20 cellular contexts compared by ENCODE assay signal in genomic region chr11:134609361-134610115, GRCh38.
"Had no signal": no experiment of that assay in that cellular context is flagged by ENCODE, and none has a peak within 500 bp of the region (broad histone marks: within the 10 kb centered on the region; RNA-seq: fewer than 3 reads in every experiment).

No MANE protein-coding gene starts in this region.

- H3K27ac Mint-ChIP-seq: activated CD4-positive, alpha-beta T cell treated with anti-CD3 and anti-CD28 coated beads, Interleukin-2, amount 10 ng/mL, durations not matched to agents 24 days and 14 days; activated CD8-positive, alpha-beta memory T cell treated with anti-CD3 and anti-CD28 coated beads, Interleukin-2, amount 10 ng/mL, durations not matched to agents 7 days and 5 days; activated CD8-positive, alpha-beta T cell treated with anti-CD3 and anti-CD28 coated beads for 36 hours; activated naive CD4-positive, alpha-beta T cell treated with anti-CD3 and anti-CD28 coated beads, Interleukin-2, amount 10 ng/mL, durations not matched to agents 7 days and 5 days; naive thymus-derived CD4-positive, alpha-beta T cell; neural progenitor cell; T-helper 17 cell had no signal

- H3K9me3 Mint-ChIP-seq: activated CD4-positive, alpha-beta T cell treated with anti-CD3 and anti-CD28 coated beads, Interleukin-2, amount 10 ng/mL, durations not matched to agents 24 days and 14 days; activated naive CD4-positive, alpha-beta T cell treated with anti-CD3 and anti-CD28 coated beads, Interleukin-2, amount 10 ng/mL, durations not matched to agents 7 days and 5 days; neural progenitor cell had no signal

- H2AFZ ChIP-seq: neural progenitor cell had no signal

- H3K4me3 Mint-ChIP-seq: activated CD4-positive, alpha-beta T cell treated with anti-CD3 and anti-CD28 coated beads, Interleukin-2, amount 10 ng/mL, durations not matched to agents 24 days and 14 days; activated CD8-positive, alpha-beta memory T cell treated with anti-CD3 and anti-CD28 coated beads, Interleukin-2, amount 10 ng/mL, durations not matched to agents 7 days and 5 days; activated CD8-positive, alpha-beta T cell treated with anti-CD3 and anti-CD28 coated beads for 36 hours; activated naive CD4-positive, alpha-beta T cell treated with anti-CD3 and anti-CD28 coated beads, Interleukin-2, amount 10 ng/mL, durations not matched to agents 7 days and 5 days; naive thymus-derived CD4-positive, alpha-beta T cell; neural progenitor cell; T-helper 17 cell had no signal

- H3K9me3 ChIP-seq: prostate gland had no signal

- H3K27me3 ChIP-seq: neural progenitor cell had no signal

- H3K27me3 Mint-ChIP-seq: activated CD4-positive, alpha-beta T cell treated with anti-CD3 and anti-CD28 coated beads, Interleukin-2, amount 10 ng/mL, durations not matched to agents 24 days and 14 days had no signal

- ATAC-seq: activated CD8-positive, alpha-beta memory T cell treated with anti-CD3 and anti-CD28 coated beads, Interleukin-2, amount 10 ng/mL, durations not matched to agents 7 days and 5 days; activated CD8-positive, alpha-beta T cell treated with anti-CD3 and anti-CD28 coated beads for 36 hours; heart right ventricle; left lobe of liver; naive thymus-derived CD4-positive, alpha-beta T cell; T-helper 17 cell had no signal

- H3K4me1 Mint-ChIP-seq: activated CD4-positive, alpha-beta T cell treated with anti-CD3 and anti-CD28 coated beads, Interleukin-2, amount 10 ng/mL, durations not matched to agents 24 days and 14 days; activated CD8-positive, alpha-beta memory T cell treated with anti-CD3 and anti-CD28 coated beads, Interleukin-2, amount 10 ng/mL, durations not matched to agents 7 days and 5 days; activated naive CD4-positive, alpha-beta T cell treated with anti-CD3 and anti-CD28 coated beads, Interleukin-2, amount 10 ng/mL, durations not matched to agents 7 days and 5 days; naive thymus-derived CD4-positive, alpha-beta T cell; T-helper 17 cell had no signal

- H3K9ac ChIP-seq: neural progenitor cell had no signal

- H3K27ac ChIP-seq: epithelial cell of prostate, heart right ventricle, neural progenitor cell, spleen had no signal

- H3K4me3 ChIP-seq: heart right ventricle, lung, neural progenitor cell, prostate gland, spleen had no signal

- H3K36me3 ChIP-seq: heart right ventricle, neural progenitor cell, prostate gland, spleen had no signal

- H3K36me3 Mint-ChIP-seq: activated CD8-positive, alpha-beta memory T cell treated with anti-CD3 and anti-CD28 coated beads, Interleukin-2, amount 10 ng/mL, durations not matched to agents 7 days and 5 days; activated naive CD4-positive, alpha-beta T cell treated with anti-CD3 and anti-CD28 coated beads, Interleukin-2, amount 10 ng/mL, durations not matched to agents 7 days and 5 days; naive thymus-derived CD4-positive, alpha-beta T cell; neural progenitor cell had no signal

- DNase-seq: activated CD4-positive, alpha-beta T cell treated with anti-CD3 and anti-CD28 coated beads, Interleukin-2, amount 10 ng/mL, durations not matched to agents 24 days and 14 days; activated CD8-positive, alpha-beta memory T cell treated with anti-CD3 and anti-CD28 coated beads, Interleukin-2, amount 10 ng/mL, durations not matched to agents 7 days and 5 days; activated CD8-positive, alpha-beta T cell treated with anti-CD3 and anti-CD28 coated beads for 36 hours; activated effector memory CD4-positive, alpha-beta T cell treated with anti-CD3 and anti-CD28 coated beads, Interleukin-2, amount 50 U/mL, for 16 hours; activated naive CD4-positive, alpha-beta T cell treated with anti-CD3 and anti-CD28 coated beads, Interleukin-2, amount 10 ng/mL, durations not matched to agents 7 days and 5 days; activated T-cell treated with anti-CD3 and anti-CD28 coated beads for 4 hours; amygdala; cerebellar nuclear complex; cortex of kidney; heart right ventricle; naive thymus-derived CD4-positive, alpha-beta T cell; spleen; stimulated activated CD4-positive, alpha-beta T cell treated with anti-CD3 and anti-CD28 coated beads, Interleukin-4, amount 100 ng/mL, for 1 hour; stimulated activated naive CD4-positive, alpha-beta T cell treated with Interleukin-2 at 50 U/mL for 16 hours; T-helper 17 cell had no signal

- H3K4me1 ChIP-seq: heart right ventricle, neural progenitor cell, prostate gland, spleen had no signal

- H3K4me2 ChIP-seq: neural progenitor cell had no signal
